23 cellular contexts compared by ENCODE assay signal in the genomic region with DNA sequence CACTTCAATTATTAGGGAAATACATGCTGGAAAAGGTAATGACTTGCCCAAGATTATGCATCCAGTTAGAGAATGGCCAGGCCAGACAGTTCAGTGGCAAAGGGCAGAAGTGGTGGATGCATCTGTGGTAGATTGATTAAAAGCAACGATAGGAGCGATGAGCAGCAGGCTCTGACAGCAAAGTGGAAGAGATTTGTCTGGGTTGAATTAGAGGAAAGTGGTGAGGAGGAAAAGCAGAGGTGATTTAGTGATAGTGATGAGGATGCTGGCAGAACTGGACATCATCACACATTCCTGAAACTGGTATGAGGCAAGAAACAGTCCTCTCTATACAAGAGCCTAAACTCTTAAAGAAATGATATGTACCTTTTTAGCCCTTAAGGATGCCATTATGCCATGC.
"Had no signal": no experiment of that assay in that cellular context is flagged by ENCODE, and none has a peak within 500 bp of the region (broad histone marks: within the 10 kb centered on the region; RNA-seq: fewer than 3 reads in every experiment).

No MANE protein-coding gene starts in this region.

- H3K27ac ChIP-seq: body of pancreas, epithelial cell of prostate, heart left ventricle, lower lobe of right lung, right lobe of liver, skin epidermis, stomach, suprapubic skin, tibial nerve had no signal

- DNase-seq: activated CD4-positive, alpha-beta T cell treated with anti-CD3 and anti-CD28 coated beads, Interleukin-2, amount 10 ng/mL, durations not matched to agents 24 days and 14 days; activated CD8-positive, alpha-beta memory T cell treated with anti-CD3 and anti-CD28 coated beads, Interleukin-2, amount 10 ng/mL, durations not matched to agents 7 days and 5 days; activated CD8-positive, alpha-beta T cell treated with anti-CD3 and anti-CD28 coated beads for 36 hours; activated effector memory CD4-positive, alpha-beta T cell treated with anti-CD3 and anti-CD28 coated beads, Interleukin-2, amount 50 U/mL, for 16 hours; activated naive CD4-positive, alpha-beta T cell treated with anti-CD3 and anti-CD28 coated beads, Interleukin-2, amount 50 U/mL, for 16 hours; activated T-cell treated with anti-CD3 and anti-CD28 coated beads for 4 hours; anterior cingulate cortex; body of pancreas; heart left ventricle; islet precursor cell; lower lobe of right lung; mesendoderm; naive B cell; occipital lobe; right lobe of liver; stomach; T-helper 9 cell had no signal

- H3K27me3 Mint-ChIP-seq: activated CD4-positive, alpha-beta T cell treated with anti-CD3 and anti-CD28 coated beads, Interleukin-2, amount 10 ng/mL, durations not matched to agents 24 days and 14 days; activated CD8-positive, alpha-beta memory T cell treated with anti-CD3 and anti-CD28 coated beads, Interleukin-2, amount 10 ng/mL, durations not matched to agents 7 days and 5 days; activated CD8-positive, alpha-beta T cell treated with anti-CD3 and anti-CD28 coated beads for 36 hours; naive B cell; stimulated activated memory B cell treated with anti-CD40 and anti-IgM and Interleukin-4, amounts not matched to agents 10 μg/mL and 1 μg/mL and 100 μg/mL, for 72 hours had no signal

- H3K9me3 ChIP-seq: body of pancreas, heart left ventricle, lower lobe of right lung, right lobe of liver, stomach, suprapubic skin, tibial nerve had no signal

- H3K4me3 Mint-ChIP-seq: activated CD4-positive, alpha-beta T cell treated with anti-CD3 and anti-CD28 coated beads, Interleukin-2, amount 10 ng/mL, durations not matched to agents 24 days and 14 days; activated CD8-positive, alpha-beta memory T cell treated with anti-CD3 and anti-CD28 coated beads, Interleukin-2, amount 10 ng/mL, durations not matched to agents 7 days and 5 days; activated CD8-positive, alpha-beta T cell treated with anti-CD3 and anti-CD28 coated beads for 36 hours; stimulated activated memory B cell treated with anti-CD40 and anti-IgM and Interleukin-4, amounts not matched to agents 10 μg/mL and 1 μg/mL and 100 μg/mL, for 72 hours had no signal

- H3K36me3 ChIP-seq: heart left ventricle, lower lobe of right lung, right lobe of liver, stomach, suprapubic skin, tibial nerve had no signal

- H3K9me3 Mint-ChIP-seq: activated CD4-positive, alpha-beta T cell treated with anti-CD3 and anti-CD28 coated beads, Interleukin-2, amount 10 ng/mL, durations not matched to agents 24 days and 14 days; activated CD8-positive, alpha-beta T cell treated with anti-CD3 and anti-CD28 coated beads for 36 hours; naive B cell; stimulated activated memory B cell treated with anti-CD40 and anti-IgM and Interleukin-4, amounts not matched to agents 10 μg/mL and 1 μg/mL and 100 μg/mL, for 72 hours had no signal

- H3K4me1 ChIP-seq: body of pancreas, right lobe of liver had no signal

- H3K27me3 ChIP-seq: body of pancreas, heart left ventricle, right lobe of liver, stomach, suprapubic skin, tibial nerve had no signal

- ATAC-seq: activated CD4-positive, CD25-positive, alpha-beta regulatory T cell treated with anti-CD3 and anti-CD28 coated beads, Interleukin-2, amount 50 U/mL, for 24 hours; activated CD8-positive, alpha-beta memory T cell treated with anti-CD3 and anti-CD28 coated beads, Interleukin-2, amount 10 ng/mL, durations not matched to agents 7 days and 5 days; activated CD8-positive, alpha-beta T cell treated with anti-CD3 and anti-CD28 coated beads for 36 hours; body of pancreas; heart left ventricle; lower lobe of right lung; right lobe of liver; stimulated activated memory B cell treated with anti-CD40 and anti-IgM and Interleukin-4, amounts not matched to agents 10 μg/mL and 1 μg/mL and 100 μg/mL, for 72 hours had no signal

- H3K27ac Mint-ChIP-seq: activated CD4-positive, alpha-beta T cell treated with anti-CD3 and anti-CD28 coated beads, Interleukin-2, amount 10 ng/mL, durations not matched to agents 24 days and 14 days; activated CD8-positive, alpha-beta memory T cell treated with anti-CD3 and anti-CD28 coated beads, Interleukin-2, amount 10 ng/mL, durations not matched to agents 7 days and 5 days; activated CD8-positive, alpha-beta T cell treated with anti-CD3 and anti-CD28 coated beads for 36 hours; stimulated activated memory B cell treated with anti-CD40 and anti-IgM and Interleukin-4, amounts not matched to agents 10 μg/mL and 1 μg/mL and 100 μg/mL, for 72 hours had no signal

- H3K4me3 ChIP-seq: body of pancreas, heart left ventricle, lower lobe of right lung, right lobe of liver, skin epidermis, stomach, suprapubic skin, tibial nerve had no signal
